ENCODE assay signal across 18 cellular contexts in genomic region chr4:75598390-75598789, GRCh38. TPM values are rescaled to one million over a fixed set of nuclear protein-coding genes. Genes with fewer than 3 reads are reported as not detected.
DNase-seq lines count a peak whose midpoint lies in the region; ATAC-seq and TF ChIP-seq lines count a peak whose summit lies in the region.
"Had no signal": no experiment of that assay in that cellular context is flagged by ENCODE, and none has a peak within 500 bp of the region (broad histone marks: within the 10 kb centered on the region; RNA-seq: fewer than 3 reads in every experiment).

No MANE protein-coding gene starts in this region.

- DNase-seq in A172 (ENCODE audit: low spot score) (peak; percentile 4), GM04504 (ENCODE audit: low read depth) (peak; percentile 5), RPMI7951 (ENCODE audit: low read depth) (peak; percentile 31), fibroblast of gingiva (ENCODE audit: low read depth) (peak; percentile 5), endodermal cell (no peak), ascending aorta (ENCODE audit: low spot score in 2 of 2) (no peak)
- DNase-seq: gastrocnemius medialis; NCI-H146; stimulated activated CD4-positive, alpha-beta T cell treated with anti-CD3 and anti-CD28 coated beads, Interleukin-4, amount 100 ng/mL, for 24 hours; T1000 had no signal

- intact Hi-C loops in ascending aorta (cut with DNase I): no loop called here

- H3K9me3 ChIP-seq in endodermal cell (ENCODE audit: control insufficient read depth, low read length) (no peaks in the 10 kb centered on the region), ascending aorta (no peaks in the 10 kb centered on the region)
- H3K9me3 ChIP-seq: gastrocnemius medialis had no signal

- H3K36me3 ChIP-seq in endodermal cell (ENCODE audit: control insufficient read depth, insufficient read depth, low read length) (no peaks in the 10 kb centered on the region), ascending aorta (peaks cover 4 to 6% of the 10 kb centered on the region in 2 donors)
- H3K36me3 ChIP-seq: gastrocnemius medialis had no signal

- H3K27ac ChIP-seq in endodermal cell (ENCODE audit: low read depth, low read length) (no peak overlapping the region), ascending aorta (no peak overlapping the region)
- H3K27ac ChIP-seq: C4-2B, gastrocnemius medialis, HL-60, parathyroid adenoma, PC-9 had no signal

- no peak overlapping the region for H3K9ac ChIP-seq in endodermal cell (ENCODE audit: extremely low read depth, low read length, poor library complexity, severe bottlenecking)
- H3K9ac ChIP-seq: parathyroid adenoma had no signal

- no peak for ATAC-seq in GM19467 (IDR thresholded peaks at IDR 0.05; ENCODE audit: unreplicated experiment)
- ATAC-seq in HG03378 (IDR thresholded peaks at IDR 0.05; ENCODE audit: unreplicated experiment): no peak
- ATAC-seq: gastrocnemius medialis had no signal

- TF ChIP-seq CTCF in endodermal cell (conservative IDR thresholded peaks at IDR 0.05) (no peak), ascending aorta (IDR thresholded peaks at IDR 0.05) (no peak)

- no peak overlapping the region for H3K4me3 Mint-ChIP-seq in endodermal cell
- H3K4me3 Mint-ChIP-seq: central memory CD8-positive, alpha-beta T cell had no signal

- H3K36me3 Mint-ChIP-seq in endodermal cell (ENCODE audit: low read depth): no peaks in the 10 kb centered on the region

- H3K27me3 ChIP-seq in endodermal cell (ENCODE audit: control insufficient read depth, insufficient read depth, low read length, poor library complexity, severe bottlenecking): no peaks in the 10 kb centered on the region
- H3K27me3 ChIP-seq in ascending aorta: no peaks in the 10 kb centered on the region
- H3K27me3 ChIP-seq: gastrocnemius medialis had no signal

- no peaks in the 10 kb centered on the region for H3K4me1 Mint-ChIP-seq in endodermal cell
- H3K4me1 Mint-ChIP-seq: central memory CD8-positive, alpha-beta T cell had no signal

- H3K4me1 ChIP-seq in endodermal cell (ENCODE audit: control insufficient read depth, insufficient read depth, low read length) (no peaks in the 10 kb centered on the region), ascending aorta (no peaks in the 10 kb centered on the region)
- H3K4me1 ChIP-seq: gastrocnemius medialis, parathyroid adenoma had no signal

- H3K27me3 Mint-ChIP-seq in endodermal cell (ENCODE audit: insufficient read depth): no peaks in the 10 kb centered on the region
- H3K27me3 Mint-ChIP-seq: central memory CD8-positive, alpha-beta T cell had no signal

- H3K27ac Mint-ChIP-seq in endodermal cell: no peak overlapping the region

- H3K4me3 ChIP-seq in endodermal cell (ENCODE audit: low read length): no peak overlapping the region
- no peak overlapping the region for H3K4me3 ChIP-seq in ascending aorta
- H3K4me3 ChIP-seq: gastrocnemius medialis, lung, PC-9 had no signal

- WGBS in endodermal cell (ENCODE audit: insufficient coverage in 1 of 2, insufficient read length in 1 of 2), 2 experiments: 88 to 100% methylated on average over 2 to 3 of the region's 3 CpGs

- H3K9me3 Mint-ChIP-seq in endodermal cell: no peaks in the 10 kb centered on the region
- H3K9me3 Mint-ChIP-seq: central memory CD8-positive, alpha-beta T cell had no signal

RNA-seq across cellular contexts. Expression of gene CDKL2, which starts 31.9 kb away (rescaled TPM):
- not detected in 2 replicates for total RNA-seq in A172 (2014; rRNA removed; shearing (Covaris generic))
- total RNA-seq in RPMI7951 (2014; rRNA removed; shearing (Covaris generic)): 2.1 and 2.9 TPM in 2 replicates
- total RNA-seq in endodermal cell: 1 to 10 TPM in 1 of 2 donors, under 1 TPM in 1; 0.37 to 1.3 TPM
- polyA plus RNA-seq in endodermal cell (2013, experiment 1 of 2): 0.53 TPM
- polyA plus RNA-seq in endodermal cell (2013, experiment 2 of 2): 0.62 TPM
- not detected for total RNA-seq in ascending aorta
- total RNA-seq: gastrocnemius medialis had no signal

RNA-seq across cellular contexts. Expression of gene ODAPH, which starts 42.5 kb away (rescaled TPM):
- not detected in 2 replicates for total RNA-seq in A172 (2014; rRNA removed; shearing (Covaris generic))
- not detected in 2 replicates for total RNA-seq in RPMI7951 (2014; rRNA removed; shearing (Covaris generic))
- total RNA-seq in endodermal cell: not detected
- not detected for polyA plus RNA-seq in endodermal cell (2013, experiment 1 of 2)
- polyA plus RNA-seq in endodermal cell (2013, experiment 2 of 2): not detected
- total RNA-seq in ascending aorta: not detected
- total RNA-seq: gastrocnemius medialis, lung had no signal

Comparison
In these comparisons a context has a peak if more than half of its experiments do, and no peak if none do; other contexts are left out.
1. DNase-seq: peak in A172 (single experiment), GM04504 (single experiment), RPMI7951 (single experiment) and fibroblast of gingiva (single experiment); none in endodermal cell (single experiment) and ascending aorta (0 of 2).